Comparison of ENCODE assay signal across 1 cellular context in genomic region chr3:81743096-81744025, GRCh38.
TF ChIP-seq lines count a peak whose summit lies in the region.

No MANE protein-coding gene starts in this region.

TF ChIP-seq in K562, 482 proteins besides CTCF, POLR2A, EP300 and RAD21 (continued from another document and continues in another):
- TF ChIP-seq, protein P1, sequence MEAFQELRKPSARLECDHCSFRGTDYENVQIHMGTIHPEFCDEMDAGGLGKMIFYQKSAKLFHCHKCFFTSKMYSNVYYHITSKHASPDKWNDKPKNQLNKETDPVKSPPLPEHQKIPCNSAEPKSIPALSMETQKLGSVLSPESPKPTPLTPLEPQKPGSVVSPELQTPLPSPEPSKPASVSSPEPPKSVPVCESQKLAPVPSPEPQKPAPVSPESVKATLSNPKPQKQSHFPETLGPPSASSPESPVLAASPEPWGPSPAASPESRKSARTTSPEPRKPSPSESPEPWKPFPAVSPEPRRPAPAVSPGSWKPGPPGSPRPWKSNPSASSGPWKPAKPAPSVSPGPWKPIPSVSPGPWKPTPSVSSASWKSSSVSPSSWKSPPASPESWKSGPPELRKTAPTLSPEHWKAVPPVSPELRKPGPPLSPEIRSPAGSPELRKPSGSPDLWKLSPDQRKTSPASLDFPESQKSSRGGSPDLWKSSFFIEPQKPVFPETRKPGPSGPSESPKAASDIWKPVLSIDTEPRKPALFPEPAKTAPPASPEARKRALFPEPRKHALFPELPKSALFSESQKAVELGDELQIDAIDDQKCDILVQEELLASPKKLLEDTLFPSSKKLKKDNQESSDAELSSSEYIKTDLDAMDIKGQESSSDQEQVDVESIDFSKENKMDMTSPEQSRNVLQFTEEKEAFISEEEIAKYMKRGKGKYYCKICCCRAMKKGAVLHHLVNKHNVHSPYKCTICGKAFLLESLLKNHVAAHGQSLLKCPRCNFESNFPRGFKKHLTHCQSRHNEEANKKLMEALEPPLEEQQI (IDR thresholded peaks at IDR 0.05): peak; percentile 87
- TF ChIP-seq FOXJ2 (tag; IDR thresholded peaks at IDR 0.05) (peak; percentile 60; the same call in 1 of the 2 replicates), MYNN (IDR thresholded peaks at IDR 0.05) (no peak), MYNN (CRISPR knock-in tag; IDR thresholded peaks at IDR 0.05) (no peak), BHLHE40 (IDR thresholded peaks at IDR 0.05; ENCODE audit: low read length) (peak; percentile 75), ZNF217 (CRISPR knock-in tag; IDR thresholded peaks at IDR 0.05) (no peak), TRIM25 (IDR thresholded peaks at IDR 0.05; ENCODE audit: borderline replicate concordance) (no peak), ZNF668 (CRISPR knock-in tag; IDR thresholded peaks at IDR 0.05) (no peak), ZNF316 (IDR thresholded peaks at IDR 0.05) (peak; percentile 96), IFI16 (CRISPR knock-in tag; IDR thresholded peaks at IDR 0.05) (no peak), ZNF431 (CRISPR knock-in tag; IDR thresholded peaks at IDR 0.05) (no peak), JUN (IDR thresholded peaks at IDR 0.05; ENCODE audit: borderline replicate concordance, low read depth, low read length) (peak; percentile 79), JUN (CRISPR knock-in tag; IDR thresholded peaks at IDR 0.05; ENCODE audit: borderline replicate concordance) (no peak), TFE3 (CRISPR knock-in tag; IDR thresholded peaks at IDR 0.05) (no peak), HES1 (IDR thresholded peaks at IDR 0.05; ENCODE audit: low read depth) (0 out of 2 replicates have a peak, but pooled peaks have one; percentile 18), DNMT1 (IDR thresholded peaks at IDR 0.05) (no peak), CHCHD3 (CRISPR knock-in tag; IDR thresholded peaks at IDR 0.05) (no peak), CTBP1 (IDR thresholded peaks at IDR 0.05; ENCODE audit: borderline replicate concordance) (no peak), SRSF3 (IDR thresholded peaks at IDR 0.05; ENCODE audit: insufficient read depth, low read length) (no peak), DMBX1 (CRISPR knock-in tag; IDR thresholded peaks at IDR 0.05; ENCODE audit: borderline replicate concordance) (no peak), USF2 (CRISPR knock-in tag; IDR thresholded peaks at IDR 0.05) (no peak), TGIF2 (CRISPR knock-in tag; IDR thresholded peaks at IDR 0.05) (no peak), OTX1 (CRISPR knock-in tag; IDR thresholded peaks at IDR 0.05) (no peak), POU5F1 (IDR thresholded peaks at IDR 0.05; ENCODE audit: borderline replicate concordance, low read depth, low read length, partially characterized antibody) (no peak), SMC3 (conservative IDR thresholded peaks at IDR 0.05; ENCODE audit: insufficient read depth, low read depth, low read length) (no peak), DLX4 (CRISPR knock-in tag; IDR thresholded peaks at IDR 0.05) (no peak), THAP12 (CRISPR knock-in tag; IDR thresholded peaks at IDR 0.05) (no peak), SUPT5H (IDR thresholded peaks at IDR 0.05) (no peak), STAT6 (CRISPR knock-in tag; IDR thresholded peaks at IDR 0.05) (no peak), MAFF (IDR thresholded peaks at IDR 0.05; ENCODE audit: low read length) (peak; percentile 85), KHSRP (IDR thresholded peaks at IDR 0.05) (no peak), ZNF584 (CRISPR knock-in tag; IDR thresholded peaks at IDR 0.05; ENCODE audit: low read depth) (no peak), POLR2AphosphoS5 (IDR thresholded peaks at IDR 0.05; ENCODE audit: control insufficient read depth, insufficient read depth, low read depth, low read length) (0 out of 2 replicates have a peak, but pooled peaks have one; percentile 21), ERF (CRISPR knock-in tag; IDR thresholded peaks at IDR 0.05) (no peak), NFIX (CRISPR knock-in tag; IDR thresholded peaks at IDR 0.05; ENCODE audit: low read depth) (no peak)
- TF ChIP-seq, protein P2, sequence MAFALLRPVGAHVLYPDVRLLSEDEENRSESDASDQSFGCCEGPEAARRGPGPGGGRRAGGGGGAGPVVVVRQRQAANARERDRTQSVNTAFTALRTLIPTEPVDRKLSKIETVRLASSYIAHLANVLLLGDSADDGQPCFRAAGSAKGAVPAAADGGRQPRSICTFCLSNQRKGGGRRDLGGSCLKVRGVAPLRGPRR (CRISPR knock-in tag; IDR thresholded peaks at IDR 0.05): no peak
- TF ChIP-seq, protein P3, sequence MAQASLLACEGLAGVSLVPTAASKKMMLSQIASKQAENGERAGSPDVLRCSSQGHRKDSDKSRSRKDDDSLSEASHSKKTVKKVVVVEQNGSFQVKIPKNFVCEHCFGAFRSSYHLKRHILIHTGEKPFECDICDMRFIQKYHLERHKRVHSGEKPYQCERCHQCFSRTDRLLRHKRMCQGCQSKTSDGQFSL (CRISPR knock-in tag; IDR thresholded peaks at IDR 0.05): no peak
- TF ChIP-seq, protein P3 (tag; IDR thresholded peaks at IDR 0.05): no peak
- TF ChIP-seq, protein P4, sequence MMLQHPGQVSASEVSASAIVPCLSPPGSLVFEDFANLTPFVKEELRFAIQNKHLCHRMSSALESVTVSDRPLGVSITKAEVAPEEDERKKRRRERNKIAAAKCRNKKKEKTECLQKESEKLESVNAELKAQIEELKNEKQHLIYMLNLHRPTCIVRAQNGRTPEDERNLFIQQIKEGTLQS (IDR thresholded peaks at IDR 0.05): peak; percentile 93
- TF ChIP-seq, protein P4 (CRISPR knock-in tag; conservative IDR thresholded peaks at IDR 0.05): 0 out of 2 replicates have a peak, but pooled peaks have one; percentile 65
- TF ChIP-seq, protein P5, sequence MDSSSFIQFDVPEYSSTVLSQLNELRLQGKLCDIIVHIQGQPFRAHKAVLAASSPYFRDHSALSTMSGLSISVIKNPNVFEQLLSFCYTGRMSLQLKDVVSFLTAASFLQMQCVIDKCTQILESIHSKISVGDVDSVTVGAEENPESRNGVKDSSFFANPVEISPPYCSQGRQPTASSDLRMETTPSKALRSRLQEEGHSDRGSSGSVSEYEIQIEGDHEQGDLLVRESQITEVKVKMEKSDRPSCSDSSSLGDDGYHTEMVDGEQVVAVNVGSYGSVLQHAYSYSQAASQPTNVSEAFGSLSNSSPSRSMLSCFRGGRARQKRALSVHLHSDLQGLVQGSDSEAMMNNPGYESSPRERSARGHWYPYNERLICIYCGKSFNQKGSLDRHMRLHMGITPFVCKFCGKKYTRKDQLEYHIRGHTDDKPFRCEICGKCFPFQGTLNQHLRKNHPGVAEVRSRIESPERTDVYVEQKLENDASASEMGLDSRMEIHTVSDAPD (CRISPR knock-in tag; IDR thresholded peaks at IDR 0.05): no peak
- TF ChIP-seq, protein P6, sequence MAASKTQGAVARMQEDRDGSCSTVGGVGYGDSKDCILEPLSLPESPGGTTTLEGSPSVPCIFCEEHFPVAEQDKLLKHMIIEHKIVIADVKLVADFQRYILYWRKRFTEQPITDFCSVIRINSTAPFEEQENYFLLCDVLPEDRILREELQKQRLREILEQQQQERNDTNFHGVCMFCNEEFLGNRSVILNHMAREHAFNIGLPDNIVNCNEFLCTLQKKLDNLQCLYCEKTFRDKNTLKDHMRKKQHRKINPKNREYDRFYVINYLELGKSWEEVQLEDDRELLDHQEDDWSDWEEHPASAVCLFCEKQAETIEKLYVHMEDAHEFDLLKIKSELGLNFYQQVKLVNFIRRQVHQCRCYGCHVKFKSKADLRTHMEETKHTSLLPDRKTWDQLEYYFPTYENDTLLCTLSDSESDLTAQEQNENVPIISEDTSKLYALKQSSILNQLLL (CRISPR knock-in tag; IDR thresholded peaks at IDR 0.05; ENCODE audit: borderline replicate concordance): no peak
- TF ChIP-seq, protein P7, sequence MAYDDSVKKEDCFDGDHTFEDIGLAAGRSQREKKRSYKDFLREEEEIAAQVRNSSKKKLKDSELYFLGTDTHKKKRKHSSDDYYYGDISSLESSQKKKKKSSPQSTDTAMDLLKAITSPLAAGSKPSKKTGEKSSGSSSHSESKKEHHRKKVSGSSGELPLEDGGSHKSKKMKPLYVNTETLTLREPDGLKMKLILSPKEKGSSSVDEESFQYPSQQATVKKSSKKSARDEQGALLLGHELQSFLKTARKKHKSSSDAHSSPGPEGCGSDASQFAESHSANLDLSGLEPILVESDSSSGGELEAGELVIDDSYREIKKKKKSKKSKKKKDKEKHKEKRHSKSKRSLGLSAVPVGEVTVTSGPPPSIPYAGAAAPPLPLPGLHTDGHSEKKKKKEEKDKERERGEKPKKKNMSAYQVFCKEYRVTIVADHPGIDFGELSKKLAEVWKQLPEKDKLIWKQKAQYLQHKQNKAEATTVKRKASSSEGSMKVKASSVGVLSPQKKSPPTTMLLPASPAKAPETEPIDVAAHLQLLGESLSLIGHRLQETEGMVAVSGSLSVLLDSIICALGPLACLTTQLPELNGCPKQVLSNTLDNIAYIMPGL (CRISPR knock-in tag; IDR thresholded peaks at IDR 0.05): no peak
